In the genomic region with DNA sequence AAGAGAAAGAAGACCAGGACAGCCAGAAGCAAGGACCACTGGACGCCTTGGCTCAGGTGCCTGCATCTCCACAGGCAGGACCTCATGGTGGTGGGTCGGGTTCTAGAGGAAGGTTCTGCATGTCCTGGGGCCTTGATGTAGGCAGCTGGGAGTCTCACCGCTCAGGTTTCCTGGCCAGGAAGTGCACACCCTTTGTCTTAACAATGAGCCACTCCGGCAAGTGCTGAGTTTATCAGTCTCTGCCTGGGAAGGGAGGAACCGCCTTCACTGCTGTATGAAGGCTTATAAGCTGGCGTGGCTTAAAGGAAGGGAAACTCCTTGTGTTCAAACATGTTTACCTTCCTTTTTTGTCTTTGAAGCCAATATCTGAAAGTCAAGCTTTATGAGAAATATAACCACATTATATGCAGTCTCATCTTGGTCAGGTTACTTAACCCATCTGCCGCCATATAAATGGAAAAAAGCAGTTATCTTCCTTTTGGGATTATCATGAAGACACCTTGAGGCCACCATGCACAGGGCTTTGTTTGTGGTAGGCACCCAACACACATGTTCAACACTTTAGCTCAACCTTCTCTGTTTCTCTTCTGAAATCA, we compare ENCODE assay signal across 1 cellular context.
TF ChIP-seq lines count a peak whose summit lies in the region.

TSS of gene ST6GALNAC1 (minus strand) at position 205 of the 596 bp plus-strand sequence. CDS start at position 86, 119 bp downstream.

TF ChIP-seq in K562, 482 proteins besides CTCF, POLR2A, EP300 and RAD21 (continued from another document and continues in another):
- peak; percentile 56; the same call in 1 of the 2 replicates for TF ChIP-seq HINFP (tag; conservative IDR thresholded peaks at IDR 0.05; ENCODE audit: low read depth)
- TF ChIP-seq ZNF324 (CRISPR knock-in tag; IDR thresholded peaks at IDR 0.05): no peak
- peak; percentile 51 to 55; a peak in 3 of 4 replicates for TF ChIP-seq NRF1 (conservative IDR thresholded peaks at IDR 0.05 in 1 of 2, IDR thresholded peaks at IDR 0.05 in 1 of 2)
- no peak for TF ChIP-seq WHSC1 (IDR thresholded peaks at IDR 0.05; ENCODE audit: low read length)
- no peak for TF ChIP-seq PYGO2 (tag; IDR thresholded peaks at IDR 0.05)
- TF ChIP-seq TAF1 (IDR thresholded peaks at IDR 0.05; ENCODE audit: control insufficient read depth, extremely low read depth, insufficient read depth, low read length, severe bottlenecking): peak; percentile 88
- peak; percentile 28; the same call in 1 of the 2 replicates for TF ChIP-seq TAL1 (IDR thresholded peaks at IDR 0.05)
- TF ChIP-seq ZC3H8 (IDR thresholded peaks at IDR 0.05): no peak
- no peak for TF ChIP-seq STAT5B (CRISPR knock-in tag; IDR thresholded peaks at IDR 0.05)
- TF ChIP-seq HDAC3 (IDR thresholded peaks at IDR 0.05; ENCODE audit: borderline replicate concordance, partially characterized antibody): no peak
- peak in 1 of 2 experiments; percentile 50; a peak in 1 of 4 replicates for TF ChIP-seq TEAD1 (CRISPR knock-in tag; IDR thresholded peaks at IDR 0.05)
- no peak; the same call in 1 of the 2 replicates for TF ChIP-seq TEAD2 (tag; IDR thresholded peaks at IDR 0.05)
- peak; percentile 69 for TF ChIP-seq CBFA2T3 (IDR thresholded peaks at IDR 0.05)
- peak; percentile 93 for TF ChIP-seq TBP (optimal IDR thresholded peaks at IDR 0.05; ENCODE audit: low read depth, low read length)
- TF ChIP-seq, protein P1, sequence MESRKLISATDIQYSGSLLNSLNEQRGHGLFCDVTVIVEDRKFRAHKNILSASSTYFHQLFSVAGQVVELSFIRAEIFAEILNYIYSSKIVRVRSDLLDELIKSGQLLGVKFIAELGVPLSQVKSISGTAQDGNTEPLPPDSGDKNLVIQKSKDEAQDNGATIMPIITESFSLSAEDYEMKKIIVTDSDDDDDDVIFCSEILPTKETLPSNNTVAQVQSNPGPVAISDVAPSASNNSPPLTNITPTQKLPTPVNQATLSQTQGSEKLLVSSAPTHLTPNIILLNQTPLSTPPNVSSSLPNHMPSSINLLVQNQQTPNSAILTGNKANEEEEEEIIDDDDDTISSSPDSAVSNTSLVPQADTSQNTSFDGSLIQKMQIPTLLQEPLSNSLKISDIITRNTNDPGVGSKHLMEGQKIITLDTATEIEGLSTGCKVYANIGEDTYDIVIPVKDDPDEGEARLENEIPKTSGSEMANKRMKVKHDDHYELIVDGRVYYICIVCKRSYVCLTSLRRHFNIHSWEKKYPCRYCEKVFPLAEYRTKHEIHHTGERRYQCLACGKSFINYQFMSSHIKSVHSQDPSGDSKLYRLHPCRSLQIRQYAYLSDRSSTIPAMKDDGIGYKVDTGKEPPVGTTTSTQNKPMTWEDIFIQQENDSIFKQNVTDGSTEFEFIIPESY (CRISPR knock-in tag; IDR thresholded peaks at IDR 0.05): 0 out of 2 replicates have a peak, but pooled peaks have one; percentile 26
- TF ChIP-seq, protein P2, sequence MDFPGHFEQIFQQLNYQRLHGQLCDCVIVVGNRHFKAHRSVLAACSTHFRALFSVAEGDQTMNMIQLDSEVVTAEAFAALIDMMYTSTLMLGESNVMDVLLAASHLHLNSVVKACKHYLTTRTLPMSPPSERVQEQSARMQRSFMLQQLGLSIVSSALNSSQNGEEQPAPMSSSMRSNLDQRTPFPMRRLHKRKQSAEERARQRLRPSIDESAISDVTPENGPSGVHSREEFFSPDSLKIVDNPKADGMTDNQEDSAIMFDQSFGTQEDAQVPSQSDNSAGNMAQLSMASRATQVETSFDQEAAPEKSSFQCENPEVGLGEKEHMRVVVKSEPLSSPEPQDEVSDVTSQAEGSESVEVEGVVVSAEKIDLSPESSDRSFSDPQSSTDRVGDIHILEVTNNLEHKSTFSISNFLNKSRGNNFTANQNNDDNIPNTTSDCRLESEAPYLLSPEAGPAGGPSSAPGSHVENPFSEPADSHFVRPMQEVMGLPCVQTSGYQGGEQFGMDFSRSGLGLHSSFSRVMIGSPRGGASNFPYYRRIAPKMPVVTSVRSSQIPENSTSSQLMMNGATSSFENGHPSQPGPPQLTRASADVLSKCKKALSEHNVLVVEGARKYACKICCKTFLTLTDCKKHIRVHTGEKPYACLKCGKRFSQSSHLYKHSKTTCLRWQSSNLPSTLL (IDR thresholded peaks at IDR 0.05): no peak
- TF ChIP-seq CBFA2T2 (conservative IDR thresholded peaks at IDR 0.05): peak; percentile 52
- no peak for TF ChIP-seq MCM2 (IDR thresholded peaks at IDR 0.05; ENCODE audit: low read depth)
- no peak for TF ChIP-seq SNIP1 (IDR thresholded peaks at IDR 0.05; ENCODE audit: low read depth)
- no peak for TF ChIP-seq ZSCAN29 (IDR thresholded peaks at IDR 0.05)
- TF ChIP-seq SAP30 (IDR thresholded peaks at IDR 0.05; ENCODE audit: borderline replicate concordance, insufficient read depth, low read depth, low read length, poor library complexity, severe bottlenecking): peak; percentile 46
- no peak for TF ChIP-seq ZFP30 (CRISPR knock-in tag; IDR thresholded peaks at IDR 0.05; ENCODE audit: borderline replicate concordance)
- TF ChIP-seq ZFP1 (CRISPR knock-in tag; IDR thresholded peaks at IDR 0.05): no peak
- no peak; the same call in 1 of the 2 replicates for TF ChIP-seq TCF7L2 (IDR thresholded peaks at IDR 0.05; ENCODE audit: low read depth, low read length)
- TF ChIP-seq COPS2 (conservative IDR thresholded peaks at IDR 0.05): no peak
- TF ChIP-seq FUS (optimal IDR thresholded peaks at IDR 0.05; ENCODE audit: low read depth, low read length): no peak
- no peak for TF ChIP-seq OTX1 (CRISPR knock-in tag; IDR thresholded peaks at IDR 0.05)
- TF ChIP-seq, protein P3, sequence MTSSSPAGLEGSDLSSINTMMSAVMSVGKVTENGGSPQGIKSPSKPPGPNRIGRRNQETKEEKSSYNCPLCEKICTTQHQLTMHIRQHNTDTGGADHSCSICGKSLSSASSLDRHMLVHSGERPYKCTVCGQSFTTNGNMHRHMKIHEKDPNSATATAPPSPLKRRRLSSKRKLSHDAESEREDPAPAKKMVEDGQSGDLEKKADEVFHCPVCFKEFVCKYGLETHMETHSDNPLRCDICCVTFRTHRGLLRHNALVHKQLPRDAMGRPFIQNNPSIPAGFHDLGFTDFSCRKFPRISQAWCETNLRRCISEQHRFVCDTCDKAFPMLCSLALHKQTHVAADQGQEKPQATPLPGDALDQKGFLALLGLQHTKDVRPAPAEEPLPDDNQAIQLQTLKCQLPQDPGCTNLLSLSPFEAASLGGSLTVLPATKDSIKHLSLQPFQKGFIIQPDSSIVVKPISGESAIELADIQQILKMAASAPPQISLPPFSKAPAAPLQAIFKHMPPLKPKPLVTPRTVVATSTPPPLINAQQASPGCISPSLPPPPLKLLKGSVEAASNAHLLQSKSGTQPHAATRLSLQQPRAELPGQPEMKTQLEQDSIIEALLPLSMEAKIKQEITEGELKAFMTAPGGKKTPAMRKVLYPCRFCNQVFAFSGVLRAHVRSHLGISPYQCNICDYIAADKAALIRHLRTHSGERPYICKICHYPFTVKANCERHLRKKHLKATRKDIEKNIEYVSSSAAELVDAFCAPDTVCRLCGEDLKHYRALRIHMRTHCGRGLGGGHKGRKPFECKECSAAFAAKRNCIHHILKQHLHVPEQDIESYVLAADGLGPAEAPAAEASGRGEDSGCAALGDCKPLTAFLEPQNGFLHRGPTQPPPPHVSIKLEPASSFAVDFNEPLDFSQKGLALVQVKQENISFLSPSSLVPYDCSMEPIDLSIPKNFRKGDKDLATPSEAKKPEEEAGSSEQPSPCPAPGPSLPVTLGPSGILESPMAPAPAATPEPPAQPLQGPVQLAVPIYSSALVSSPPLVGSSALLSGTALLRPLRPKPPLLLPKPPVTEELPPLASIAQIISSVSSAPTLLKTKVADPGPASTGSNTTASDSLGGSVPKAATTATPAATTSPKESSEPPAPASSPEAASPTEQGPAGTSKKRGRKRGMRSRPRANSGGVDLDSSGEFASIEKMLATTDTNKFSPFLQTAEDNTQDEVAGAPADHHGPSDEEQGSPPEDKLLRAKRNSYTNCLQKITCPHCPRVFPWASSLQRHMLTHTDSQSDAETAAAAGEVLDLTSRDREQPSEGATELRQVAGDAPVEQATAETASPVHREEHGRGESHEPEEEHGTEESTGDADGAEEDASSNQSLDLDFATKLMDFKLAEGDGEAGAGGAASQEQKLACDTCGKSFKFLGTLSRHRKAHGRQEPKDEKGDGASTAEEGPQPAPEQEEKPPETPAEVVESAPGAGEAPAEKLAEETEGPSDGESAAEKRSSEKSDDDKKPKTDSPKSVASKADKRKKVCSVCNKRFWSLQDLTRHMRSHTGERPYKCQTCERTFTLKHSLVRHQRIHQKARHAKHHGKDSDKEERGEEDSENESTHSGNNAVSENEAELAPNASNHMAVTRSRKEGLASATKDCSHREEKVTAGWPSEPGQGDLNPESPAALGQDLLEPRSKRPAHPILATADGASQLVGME (CRISPR knock-in tag; IDR thresholded peaks at IDR 0.05): no peak
- TF ChIP-seq ATF7 (IDR thresholded peaks at IDR 0.05): peak; percentile 58; the same call in 1 of the 2 replicates
- TF ChIP-seq HLTF (IDR thresholded peaks at IDR 0.05): no peak
- TF ChIP-seq HOXB6 (CRISPR knock-in tag; IDR thresholded peaks at IDR 0.05; ENCODE audit: borderline replicate concordance): no peak
- TF ChIP-seq, protein P4, sequence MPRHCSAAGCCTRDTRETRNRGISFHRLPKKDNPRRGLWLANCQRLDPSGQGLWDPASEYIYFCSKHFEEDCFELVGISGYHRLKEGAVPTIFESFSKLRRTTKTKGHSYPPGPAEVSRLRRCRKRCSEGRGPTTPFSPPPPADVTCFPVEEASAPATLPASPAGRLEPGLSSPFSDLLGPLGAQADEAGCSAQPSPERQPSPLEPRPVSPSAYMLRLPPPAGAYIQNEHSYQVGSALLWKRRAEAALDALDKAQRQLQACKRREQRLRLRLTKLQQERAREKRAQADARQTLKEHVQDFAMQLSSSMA (CRISPR knock-in tag; IDR thresholded peaks at IDR 0.05): no peak
